In the genomic region with DNA sequence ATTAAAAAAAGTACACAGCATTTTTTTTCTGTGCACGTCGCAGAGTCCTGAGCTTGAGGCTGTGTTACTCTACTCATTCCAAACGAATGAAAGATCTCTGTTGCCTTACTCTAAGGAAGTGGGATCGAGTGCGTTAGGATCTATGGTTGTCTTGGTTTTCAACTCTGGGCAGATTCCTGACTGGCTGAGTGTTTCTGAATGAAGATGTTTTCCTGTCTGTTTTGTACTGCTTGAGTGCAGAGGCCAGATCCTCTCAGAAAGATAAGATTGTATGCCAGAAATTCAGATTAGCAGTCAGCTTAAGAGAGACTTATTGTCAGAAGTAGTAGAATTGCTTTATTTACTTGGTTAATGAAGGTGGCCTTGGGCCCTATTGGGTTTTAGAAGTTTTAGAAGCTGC, we compare ENCODE assay signal across 31 cellular contexts. TPM values are rescaled to one million over a fixed set of nuclear protein-coding genes. Genes with fewer than 3 reads are reported as not detected.
"Had no signal": no experiment of that assay in that cellular context is flagged by ENCODE, and none has a peak within 500 bp of the region (broad histone marks: within the 10 kb centered on the region; RNA-seq: fewer than 3 reads in every experiment).

No MANE protein-coding gene starts in this region.

- H3K4me1 ChIP-seq: adrenal gland, breast epithelium had no signal

- H3K4me3 ChIP-seq: adrenal gland, breast epithelium, SK-N-MC had no signal

- DNase-seq: activated CD4-positive, alpha-beta memory T cell treated with anti-CD3 and anti-CD28 coated beads, Interleukin-2, amount 10 ng/mL, durations not matched to agents 7 days and 5 days; activated CD4-positive, alpha-beta T cell treated with anti-CD3 and anti-CD28 coated beads for 36 hours; activated CD4-positive, alpha-beta T cell treated with anti-CD3 and anti-CD28 coated beads, Interleukin-2, amount 50 U/mL, for 1 hour; activated CD4-positive, CD25-positive, alpha-beta regulatory T cell; activated naive CD4-positive, alpha-beta T cell treated with anti-CD3 and anti-CD28 coated beads, Interleukin-2, amount 50 U/mL, for 16 hours; activated naive CD8-positive, alpha-beta T cell treated with anti-CD3 and anti-CD28 coated beads, Interleukin-2, amount 10 ng/mL, durations not matched to agents 7 days and 5 days; activated T-cell treated with anti-CD3 and anti-CD28 coated beads for 4 hours; activated T-cell treated with anti-CD3 and anti-CD28 coated beads, Interleukin-2, amount 50 U/mL, for 48 hours; adrenal gland; aorta; IMR-90; Kasumi-1; KBM-7; NCI-H1105; NCI-H1436; NCI-H1694 treated with DMSO at 0.1 percent for 48 hours; NCI-H2029 treated with DMSO at 0.1 percent for 48 hours; NCI-H510A treated with DMSO at 0.1 percent for 48 hours; NCI-H69; NK-92 treated with Interleukin-12 subunit alpha and Interleukin-12 subunit beta, amount 100 ng/mL, for 24 hours; OCI-M1; RPMI8226; T-helper 1 cell had no signal

- H3K9me3 ChIP-seq: adrenal gland, breast epithelium had no signal

- ATAC-seq: activated CD4-positive, alpha-beta T cell treated with anti-CD3 and anti-CD28 coated beads for 36 hours; Panc1; Right ventricle myocardium inferior had no signal

- H3K27ac ChIP-seq: adrenal gland, breast epithelium, SK-N-MC, VCaP had no signal

- H3K27me3 ChIP-seq: adrenal gland, breast epithelium had no signal

RNA-seq across cellular contexts. Expression of a gene that starts 14.0 kb away (rescaled TPM):
- total RNA-seq: activated CD4-positive, alpha-beta memory T cell treated with anti-CD3 and anti-CD28 coated beads, Interleukin-2, amount 10 ng/mL, durations not matched to agents 7 days and 5 days; activated CD4-positive, alpha-beta T cell treated with anti-CD3 and anti-CD28 coated beads for 36 hours; activated CD8-positive, alpha-beta memory T cell treated with anti-CD3 and anti-CD28 coated beads for 36 hours; activated naive CD8-positive, alpha-beta T cell treated with anti-CD3 and anti-CD28 coated beads, Interleukin-2, amount 10 ng/mL, durations not matched to agents 7 days and 5 days; adrenal gland; aorta; breast epithelium; IMR-90; M059J; Right ventricle myocardium inferior; T-helper 2 cell treated with Interferon-gamma antibody and Interleukin-4, amounts not matched to agents 100 ng/mL and 5 ng/mL, for 36 hours had no signal
- polyA plus RNA-seq: adrenal gland, aorta, IMR-90 had no signal
